20 cellular contexts compared by ENCODE assay signal in genomic region chr3:123767564-123768292, GRCh38.
"Had no signal": no experiment of that assay in that cellular context is flagged by ENCODE, and none has a peak within 500 bp of the region (broad histone marks: within the 10 kb centered on the region; RNA-seq: fewer than 3 reads in every experiment).

No MANE protein-coding gene starts in this region.

- H3K4me1 Mint-ChIP-seq: activated CD8-positive, alpha-beta memory T cell treated with anti-CD3 and anti-CD28 coated beads, Interleukin-2, amount 10 ng/mL, durations not matched to agents 7 days and 5 days; activated naive CD8-positive, alpha-beta T cell treated with anti-CD3 and anti-CD28 coated beads, Interleukin-2, amount 10 ng/mL, durations not matched to agents 7 days and 5 days; activated T-helper 17 cell treated with anti-CD3 and anti-CD28 coated beads, Interleukin-2, amount 50 U/mL, for 72 hours; natural killer cell had no signal

- H3K27ac ChIP-seq: testis had no signal

- FAIRE-seq: colon, TTC549 had no signal

- H3K9me3 ChIP-seq: SK-N-SH, testis had no signal

- H3K9me3 Mint-ChIP-seq: activated CD4-positive, alpha-beta memory T cell treated with anti-CD3 and anti-CD28 coated beads, Interleukin-2, amount 10 ng/mL, durations not matched to agents 7 days and 5 days; activated naive CD8-positive, alpha-beta T cell treated with anti-CD3 and anti-CD28 coated beads, Interleukin-2, amount 10 ng/mL, durations not matched to agents 7 days and 5 days; activated T-helper 17 cell treated with anti-CD3 and anti-CD28 coated beads, Interleukin-2, amount 50 U/mL, for 72 hours; brain; natural killer cell; T-helper 2 cell treated with Interferon-gamma antibody and Interleukin-4, amounts not matched to agents 5 μg/mL and 100 μg/mL, for 36 hours had no signal

- H3K4me1 ChIP-seq: testis had no signal

- H3K27ac Mint-ChIP-seq: activated CD4-positive, alpha-beta memory T cell treated with anti-CD3 and anti-CD28 coated beads, Interleukin-2, amount 10 ng/mL, durations not matched to agents 7 days and 5 days; activated CD8-positive, alpha-beta memory T cell treated with anti-CD3 and anti-CD28 coated beads, Interleukin-2, amount 10 ng/mL, durations not matched to agents 7 days and 5 days; activated naive CD8-positive, alpha-beta T cell treated with anti-CD3 and anti-CD28 coated beads, Interleukin-2, amount 10 ng/mL, durations not matched to agents 7 days and 5 days; activated T-helper 17 cell treated with anti-CD3 and anti-CD28 coated beads, Interleukin-2, amount 50 U/mL, for 72 hours; natural killer cell; T-helper 2 cell treated with Interferon-gamma antibody and Interleukin-4, amounts not matched to agents 5 μg/mL and 100 μg/mL, for 36 hours had no signal

- H3K4me2 ChIP-seq: SK-N-SH had no signal

- DNase-seq: activated CD4-positive, alpha-beta memory T cell treated with anti-CD3 and anti-CD28 coated beads, Interleukin-2, amount 10 ng/mL, durations not matched to agents 7 days and 5 days; activated CD4-positive, alpha-beta T cell treated with anti-CD3 and anti-CD28 coated beads for 48 hours; activated CD4-positive, CD25-positive, alpha-beta regulatory T cell; activated CD8-positive, alpha-beta memory T cell treated with anti-CD3 and anti-CD28 coated beads, Interleukin-2, amount 10 ng/mL, durations not matched to agents 7 days and 5 days; activated naive CD4-positive, alpha-beta T cell; activated naive CD8-positive, alpha-beta T cell treated with anti-CD3 and anti-CD28 coated beads, Interleukin-2, amount 10 ng/mL, durations not matched to agents 7 days and 5 days; amygdala; central memory CD4-positive, alpha-beta T cell; foreskin melanocyte; kidney glomerular epithelial cell; natural killer cell; SK-N-SH; stimulated activated CD4-positive, alpha-beta T cell treated with anti-CD3 and anti-CD28 coated beads, Interleukin-1b, Interleukin-23, amount 100 ng/mL, for 48 hours; stimulated activated naive CD8-positive, alpha-beta T cell treated with anti-CD3 and anti-CD28 coated beads, Interleukin-15, Interleukin-2, amounts not matched to agents 100 U/mL and 50 U/mL, for 24 hours; testis had no signal

- H3K27me3 ChIP-seq: testis had no signal

- H3K4me3 Mint-ChIP-seq: activated CD4-positive, alpha-beta memory T cell treated with anti-CD3 and anti-CD28 coated beads, Interleukin-2, amount 10 ng/mL, durations not matched to agents 7 days and 5 days; activated CD8-positive, alpha-beta memory T cell treated with anti-CD3 and anti-CD28 coated beads, Interleukin-2, amount 10 ng/mL, durations not matched to agents 7 days and 5 days; activated naive CD8-positive, alpha-beta T cell treated with anti-CD3 and anti-CD28 coated beads, Interleukin-2, amount 10 ng/mL, durations not matched to agents 7 days and 5 days; activated T-helper 17 cell treated with anti-CD3 and anti-CD28 coated beads, Interleukin-2, amount 50 U/mL, for 72 hours; brain; natural killer cell; T-helper 2 cell treated with Interferon-gamma antibody and Interleukin-4, amounts not matched to agents 5 μg/mL and 100 μg/mL, for 36 hours had no signal

- H3K9ac ChIP-seq: SK-N-SH had no signal

- H3K4me3 ChIP-seq: testis had no signal

- H3K36me3 Mint-ChIP-seq: activated CD8-positive, alpha-beta memory T cell treated with anti-CD3 and anti-CD28 coated beads, Interleukin-2, amount 10 ng/mL, durations not matched to agents 7 days and 5 days; activated naive CD8-positive, alpha-beta T cell treated with anti-CD3 and anti-CD28 coated beads, Interleukin-2, amount 10 ng/mL, durations not matched to agents 7 days and 5 days; brain; natural killer cell had no signal

- ATAC-seq: activated CD8-positive, alpha-beta memory T cell treated with anti-CD3 and anti-CD28 coated beads, Interleukin-2, amount 10 ng/mL, durations not matched to agents 7 days and 5 days; activated T-helper 17 cell treated with anti-CD3 and anti-CD28 coated beads, Interleukin-2, amount 50 U/mL, for 72 hours; stimulated activated naive CD8-positive, alpha-beta T cell treated with anti-CD3 and anti-CD28 coated beads, Interleukin-15, Interleukin-2, amounts not matched to agents 100 U/mL and 50 U/mL, for 24 hours had no signal
